1 cellular context compared by ENCODE assay signal in genomic region chr12:28192145-28192544, GRCh38.
A peak's percentile ranks its signal among the peaks of the same experiment; 100 is the strongest.
TF ChIP-seq lines count a peak whose summit lies in the region.

No MANE protein-coding gene starts in this region.

TF ChIP-seq in K562, 482 proteins besides CTCF, POLR2A, EP300 and RAD21 (continued from another document and continues in another):
- TF ChIP-seq AFF4 (CRISPR knock-in tag; IDR thresholded peaks at IDR 0.05) (no peak), MIER1 (IDR thresholded peaks at IDR 0.05; ENCODE audit: low read depth) (no peak), DEAF1 (CRISPR knock-in tag; IDR thresholded peaks at IDR 0.05) (no peak), ARID4B (CRISPR knock-in tag; IDR thresholded peaks at IDR 0.05) (no peak), ESRRA (IDR thresholded peaks at IDR 0.05; ENCODE audit: borderline replicate concordance, low read depth) (no peak), LEF1 (IDR thresholded peaks at IDR 0.05) (peak; percentile 83), KDM5B (IDR thresholded peaks at IDR 0.05; ENCODE audit: insufficient replicate concordance, low read depth, low read length) (no peak), PHF21A (IDR thresholded peaks at IDR 0.05; ENCODE audit: borderline replicate concordance, low read depth) (no peak), BCOR (IDR thresholded peaks at IDR 0.05) (peak; percentile 52; the same call in 1 of the 2 replicates), SAP30 (IDR thresholded peaks at IDR 0.05; ENCODE audit: borderline replicate concordance, insufficient read depth, low read depth, low read length, poor library complexity, severe bottlenecking) (no peak), MYC (IDR thresholded peaks at IDR 0.05; ENCODE audit: low read depth, low read length) (no peak), MYC (CRISPR knock-in tag; IDR thresholded peaks at IDR 0.05; ENCODE audit: borderline replicate concordance, low read depth) (no peak), MAFK (IDR thresholded peaks at IDR 0.05; ENCODE audit: low read length) (no peak), DLX4 (CRISPR knock-in tag; IDR thresholded peaks at IDR 0.05) (no peak), PTTG1 (tag; IDR thresholded peaks at IDR 0.05; ENCODE audit: low read depth) (no peak), ZNF707 (CRISPR knock-in tag; conservative IDR thresholded peaks at IDR 0.05) (no peak), GABPA (tag; conservative IDR thresholded peaks at IDR 0.05; ENCODE audit: low read depth) (no peak), RB1 (IDR thresholded peaks at IDR 0.05; ENCODE audit: low read depth) (no peak), SIN3B (IDR thresholded peaks at IDR 0.05; ENCODE audit: low read depth) (no peak), SMARCB1 (IDR thresholded peaks at IDR 0.05; ENCODE audit: insufficient read length, low read depth) (no peak), ZNF518B (CRISPR knock-in tag; IDR thresholded peaks at IDR 0.05) (no peak), CAMTA2 (CRISPR knock-in tag; conservative IDR thresholded peaks at IDR 0.05) (no peak), NCOA2 (IDR thresholded peaks at IDR 0.05; ENCODE audit: partially characterized antibody in 2 of 2) (peak; percentile 75 to 82), TSC22D4 (tag; IDR thresholded peaks at IDR 0.05) (no peak), FOXM1 (IDR thresholded peaks at IDR 0.05; ENCODE audit: low read depth) (peak; percentile 92), FOXM1 (CRISPR knock-in tag; IDR thresholded peaks at IDR 0.05; ENCODE audit: low read depth) (no peak), CXXC5 (CRISPR knock-in tag; IDR thresholded peaks at IDR 0.05) (peak; percentile 64), HEY1 (CRISPR knock-in tag; IDR thresholded peaks at IDR 0.05; ENCODE audit: borderline replicate concordance) (no peak), ZNF639 (CRISPR knock-in tag; conservative IDR thresholded peaks at IDR 0.05 in 1 of 2, IDR thresholded peaks at IDR 0.05 in 1 of 2) (no peak), DMBX1 (CRISPR knock-in tag; IDR thresholded peaks at IDR 0.05; ENCODE audit: borderline replicate concordance) (0 out of 2 replicates have a peak, but pooled peaks have one; percentile 37), PCBP1 (IDR thresholded peaks at IDR 0.05; ENCODE audit: low read depth, low read length, poor library complexity, severe bottlenecking) (no peak), HNRNPUL1 (IDR thresholded peaks at IDR 0.05; ENCODE audit: low read length) (no peak), MCM5 (IDR thresholded peaks at IDR 0.05; ENCODE audit: low read depth) (no peak), PPARD (CRISPR knock-in tag; IDR thresholded peaks at IDR 0.05) (no peak), MTA1 (IDR thresholded peaks at IDR 0.05; ENCODE audit: borderline replicate concordance) (peak; percentile 30; the same call in 1 of the 2 replicates), ZNF79 (CRISPR knock-in tag; IDR thresholded peaks at IDR 0.05; ENCODE audit: low read depth) (no peak), SMC3 (conservative IDR thresholded peaks at IDR 0.05; ENCODE audit: insufficient read depth, low read depth, low read length) (no peak), SRSF1 (IDR thresholded peaks at IDR 0.05; ENCODE audit: low read depth, low read length) (no peak), PCBP2 (IDR thresholded peaks at IDR 0.05; ENCODE audit: low read depth, low read length, poor library complexity, severe bottlenecking) (no peak), PHF8 (IDR thresholded peaks at IDR 0.05; ENCODE audit: borderline replicate concordance, low read length) (no peak), HMG20B (CRISPR knock-in tag; IDR thresholded peaks at IDR 0.05) (no peak), ZNF175 (CRISPR knock-in tag; IDR thresholded peaks at IDR 0.05; ENCODE audit: low read depth) (peak; percentile 29; the same call in 1 of the 2 replicates), ZNF165 (CRISPR knock-in tag; IDR thresholded peaks at IDR 0.05; ENCODE audit: borderline replicate concordance) (no peak), LCOR (CRISPR knock-in tag; IDR thresholded peaks at IDR 0.05) (no peak), SP2 (IDR thresholded peaks at IDR 0.05; ENCODE audit: extremely low read depth, low read depth, low read length, poor library complexity, severe bottlenecking) (no peak), BRF1 (IDR thresholded peaks at IDR 0.05; ENCODE audit: borderline replicate concordance, extremely low read depth, insufficient read length) (no peak), NR1H2 (CRISPR knock-in tag; IDR thresholded peaks at IDR 0.05) (no peak), MAZ (CRISPR knock-in tag; conservative IDR thresholded peaks at IDR 0.05 in 1 of 2, IDR thresholded peaks at IDR 0.05 in 1 of 2) (0 out of 4 replicates have a peak, but pooled peaks of 1 of the 2 experiments have one; percentile 21), ZNF354B (CRISPR knock-in tag; IDR thresholded peaks at IDR 0.05) (no peak), ZNF431 (CRISPR knock-in tag; IDR thresholded peaks at IDR 0.05) (no peak), RFX7 (CRISPR knock-in tag; IDR thresholded peaks at IDR 0.05) (no peak), ATF4 (CRISPR knock-in tag; IDR thresholded peaks at IDR 0.05) (peak; percentile 49; the same call in 1 of the 2 replicates), HMGN3 (IDR thresholded peaks at IDR 0.05; ENCODE audit: borderline replicate concordance, extremely low read depth, insufficient read length, low read depth, low read length) (no peak), CHD1 (IDR thresholded peaks at IDR 0.05; ENCODE audit: low read length) (no peak), ZNF347 (CRISPR knock-in tag; IDR thresholded peaks at IDR 0.05; ENCODE audit: low read depth) (no peak), ZC3H8 (IDR thresholded peaks at IDR 0.05) (no peak), ZKSCAN1 (IDR thresholded peaks at IDR 0.05; ENCODE audit: low read depth, low read length) (no peak), CREB1 (IDR thresholded peaks at IDR 0.05) (peak; percentile 57; the same call in 1 of the 2 replicates), CREB1 (CRISPR knock-in tag; IDR thresholded peaks at IDR 0.05) (no peak), POLR2G (IDR thresholded peaks at IDR 0.05; ENCODE audit: low read depth, low read length) (no peak), DPF2 (IDR thresholded peaks at IDR 0.05) (peak; percentile 96), CHD2 (IDR thresholded peaks at IDR 0.05; ENCODE audit: low read depth, low read length) (no peak), ZBTB8A (IDR thresholded peaks at IDR 0.05; ENCODE audit: partially characterized antibody) (no peak)
